ENCODE assay signal across 8 cellular contexts in genomic region chr3:119034256-119035013, GRCh38. TPM values are rescaled to one million over a fixed set of nuclear protein-coding genes. Genes with fewer than 3 reads are reported as not detected.
DNase-seq lines count a peak whose midpoint lies in the region; ATAC-seq and TF ChIP-seq lines count a peak whose summit lies in the region.

A gene with protein sequence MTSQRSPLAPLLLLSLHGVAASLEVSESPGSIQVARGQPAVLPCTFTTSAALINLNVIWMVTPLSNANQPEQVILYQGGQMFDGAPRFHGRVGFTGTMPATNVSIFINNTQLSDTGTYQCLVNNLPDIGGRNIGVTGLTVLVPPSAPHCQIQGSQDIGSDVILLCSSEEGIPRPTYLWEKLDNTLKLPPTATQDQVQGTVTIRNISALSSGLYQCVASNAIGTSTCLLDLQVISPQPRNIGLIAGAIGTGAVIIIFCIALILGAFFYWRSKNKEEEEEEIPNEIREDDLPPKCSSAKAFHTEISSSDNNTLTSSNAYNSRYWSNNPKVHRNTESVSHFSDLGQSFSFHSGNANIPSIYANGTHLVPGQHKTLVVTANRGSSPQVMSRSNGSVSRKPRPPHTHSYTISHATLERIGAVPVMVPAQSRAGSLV (minus strand): TSS chr3:119034846. CDS start chr3:119034582, 264 bp downstream.

- peak; percentile 42 for TF ChIP-seq CTCF in A673 (conservative IDR thresholded peaks at IDR 0.05; ENCODE audit: low read depth, low read length)

- 0% methylated on average over 80 of the region's 80 CpGs for WGBS in ectodermal cell, 2 experiments

- intact Hi-C loops in A673 (cut with micrococcal nuclease; ENCODE audit: unreplicated experiment), result loop anchor here (2.0 kb wide), 1 partner anchor 152 kb away; no protein-coding TSS in a partner anchor

- H3K4me1 ChIP-seq in A673 (ENCODE audit: insufficient read depth, low read length, poor library complexity, severe bottlenecking) (no peaks in the 10 kb centered on the region), ectodermal cell (ENCODE audit: control insufficient read depth, insufficient read depth, low read length) (no peaks in the 10 kb centered on the region)

- H3K4me3 ChIP-seq in A673 (ENCODE audit: low read depth, low read length, poor library complexity, severe bottlenecking) (peak within 1 kb of the TSS; percentile 47), ectodermal cell (ENCODE audit: insufficient read depth, low read depth, low read length) (peak within 1 kb of the TSS; percentile 87)

- H3K9me3 ChIP-seq in A673 (ENCODE audit: low read depth, low read length, poor library complexity, severe bottlenecking) (no peaks in the 10 kb centered on the region), ectodermal cell (ENCODE audit: control insufficient read depth, low read length) (no peaks in the 10 kb centered on the region)

- POLR2A ChIA-PET in A673 (lab: Charles Lee; ENCODE audit: low non-redundant PET), result no interaction called here

- CTCF ChIA-PET in A673 (lab: Charles Lee), result interaction anchor here (0.6 to 1.7 kb wide), 2 partner anchors 152 to 378 kb away, joined by 9 read pairs; no protein-coding TSS in a partner anchor

- H3K27ac ChIP-seq in A673 (ENCODE audit: low read depth, low read length, poor library complexity, severe bottlenecking), result no peak within 1 kb of the TSS
- H3K27ac ChIP-seq in ectodermal cell (ENCODE audit: insufficient read depth, low read depth, low read length, poor library complexity, severe bottlenecking), result no peak within 1 kb of the TSS

- ATAC-seq in GM18517 (IDR thresholded peaks at IDR 0.05; ENCODE audit: unreplicated experiment), result peak; percentile 92
- ATAC-seq in HG03060 (IDR thresholded peaks at IDR 0.05; ENCODE audit: low read depth, unreplicated experiment), result peak; percentile 65

- peak; percentile 67 for DNase-seq in A673 (ENCODE audit: low spot score)
- peak; percentile 9 for DNase-seq in NCI-H2227 treated with DMSO at 0.1 percent for 48 hours (lab: John Stamatoyannopoulos, UW)
- DNase-seq in activated CD4-positive, alpha-beta T cell treated with anti-CD3 and anti-CD28 coated beads, Interleukin-2, amount 50 U/mL, for 48 hours, result peak; percentile 66 to 71
- DNase-seq in medulla oblongata (ENCODE audit: extremely low spot score), result peak; percentile 87
- DNase-seq in stimulated activated CD8-positive, alpha-beta memory T cell treated with anti-CD3 and anti-CD28 coated beads, Interleukin-12 subunit alpha, Interleukin-12 subunit beta, amount 100 ng/mL, for 24 hours (ENCODE audit: extremely low read depth), result peak; percentile 32

- H3K36me3 ChIP-seq in A673 (ENCODE audit: insufficient read depth, low read length, poor library complexity, severe bottlenecking), result no peaks in the 10 kb centered on the region
- no peaks in the 10 kb centered on the region for H3K36me3 ChIP-seq in ectodermal cell (ENCODE audit: control insufficient read depth, insufficient read depth, low read length)

- H3K27me3 ChIP-seq in A673 (replicated peaks; ENCODE audit: insufficient read depth, low read depth, low read length, poor library complexity), result peaks cover 60% of the 10 kb centered on the region
- H3K27me3 ChIP-seq in ectodermal cell (ENCODE audit: control insufficient read depth, insufficient read depth, low read length, poor library complexity, severe bottlenecking), result peaks cover 35% of the 10 kb centered on the region

- no TSS peak for BruUV-seq in A673 (replicated peaks; lab: Mats Ljungman, UMichigan)

RNA-seq across cellular contexts. Expression of the gene that starts here (rescaled TPM):
- not detected in 2 replicates for total RNA-seq in A673 (2021)
- 5.3 TPM for polyA plus RNA-seq in ectodermal cell (2013, experiment 1 of 4)
- polyA plus RNA-seq in ectodermal cell (2013, experiment 2 of 4), result 4.4 TPM
- 4.0 TPM for polyA plus RNA-seq in ectodermal cell (2013, experiment 3 of 4)
- polyA plus RNA-seq in ectodermal cell (2013, experiment 4 of 4), result 5.1 TPM

Comparison
In these comparisons a context has a peak if more than half of its experiments do, and no peak if none do; other contexts are left out.
1. Peak in DNase-seq and H3K4me3 ChIP-seq in A673; RNA of the gene not detected or under 1 TPM.
2. DNase-seq: peak in every context shown above with its lines; median percentile 87 in medulla oblongata; 68 in activated CD4-positive, alpha-beta T cell treated with anti-CD3 and anti-CD28 coated beads, Interleukin-2, amount 50 U/mL, for 48 hours; 67 in A673; 32 in stimulated activated CD8-positive, alpha-beta memory T cell treated with anti-CD3 and anti-CD28 coated beads, Interleukin-12 subunit alpha, Interleukin-12 subunit beta, amount 100 ng/mL, for 24 hours; 9 in NCI-H2227 treated with DMSO at 0.1 percent for 48 hours.